In genomic region chr17:78805301-78805700, GRCh38 we compare ENCODE assay signal across 10 cellular contexts. TPM values are rescaled to one million over a fixed set of nuclear protein-coding genes. Genes with fewer than 3 reads are reported as not detected.
DNase-seq lines count a peak whose midpoint lies in the region; ATAC-seq and TF ChIP-seq lines count a peak whose summit lies in the region.
"Had no signal": no experiment of that assay in that cellular context is flagged by ENCODE, and none has a peak within 500 bp of the region (broad histone marks: within the 10 kb centered on the region; RNA-seq: fewer than 3 reads in every experiment).

No MANE protein-coding gene starts in this region.

- no peaks in the 10 kb centered on the region for H3K9me3 Mint-ChIP-seq in central memory CD8-positive, alpha-beta T cell
- H3K9me3 Mint-ChIP-seq: brain had no signal

- H4K20me1 ChIP-seq in osteoblast (ENCODE audit: insufficient read depth, low read length): peaks cover 22% of the 10 kb centered on the region

- H3K36me3 ChIP-seq in osteoblast (ENCODE audit: insufficient read depth, low read length): peaks cover 79% of the 10 kb centered on the region

- H3K4me1 ChIP-seq in osteoblast (ENCODE audit: insufficient read depth, low read length): peaks cover 7% of the 10 kb centered on the region

- H3K4me3 ChIP-seq in osteoblast (ENCODE audit: insufficient read depth, low read length): no peak overlapping the region

- H2AFZ ChIP-seq in osteoblast (ENCODE audit: low read length): no peak overlapping the region

- peaks cover 48% of the 10 kb centered on the region for H3K79me2 ChIP-seq in osteoblast (ENCODE audit: insufficient read depth, low read length)

- H3K36me3 Mint-ChIP-seq in central memory CD8-positive, alpha-beta T cell (ENCODE audit: insufficient read depth): peaks cover 69% of the 10 kb centered on the region

- no peaks in the 10 kb centered on the region for H3K27me3 Mint-ChIP-seq in central memory CD8-positive, alpha-beta T cell

- no peak overlapping the region for H3K4me2 ChIP-seq in osteoblast (ENCODE audit: insufficient read depth, low read length)

- H3K27ac ChIP-seq in osteoblast (ENCODE audit: low read depth, low read length): no peak overlapping the region

- H3K9me3 ChIP-seq in osteoblast (ENCODE audit: low read depth, low read length): no peaks in the 10 kb centered on the region

- intact Hi-C loops in Right ventricle myocardium superior (cut with DNase I): no loop called here
- intact Hi-C loops in Right ventricle myocardium inferior (cut with DNase I): no loop called here

- no peaks in the 10 kb centered on the region for H3K27me3 ChIP-seq in osteoblast (ENCODE audit: insufficient read depth, low read length)

- peak; percentile 33 for DNase-seq in Right ventricle myocardium superior
- no peak for DNase-seq in Right ventricle myocardium inferior (ENCODE audit: missing footprints)
- DNase-seq in central memory CD8-positive, alpha-beta T cell (ENCODE audit: low spot score in 2 of 2): peak in 1 of 2 donors; percentile 51
- DNase-seq in stimulated activated CD4-positive, alpha-beta T cell treated with anti-CD3 and anti-CD28 coated beads, Interleukin-12 subunit alpha, Interleukin-12 subunit beta, amount 100 ng/mL, for 48 hours (ENCODE audit: low read depth in 2 of 3, low spot score in 1 of 3): peak; percentile 63 to 76 (median 67)
- DNase-seq in NCI-H2081 (lab: John Stamatoyannopoulos, UW): no peak
- no peak for DNase-seq in osteoblast (ENCODE audit: insufficient read length, low spot score, missing footprints)
- DNase-seq in kidney tubule cell (ENCODE audit: low spot score): no peak
- no peak for DNase-seq in epidermal melanocyte (ENCODE audit: insufficient read length, low spot score)
- DNase-seq: OCI-M1 had no signal

- TF ChIP-seq CTCF in osteoblast (IDR thresholded peaks at IDR 0.05; ENCODE audit: extremely low read depth, low read depth, low read length): no peak

- H3K4me1 Mint-ChIP-seq in central memory CD8-positive, alpha-beta T cell: peaks cover 49% of the 10 kb centered on the region

- peak overlapping the region; percentile 56 for H3K4me3 Mint-ChIP-seq in central memory CD8-positive, alpha-beta T cell
- H3K4me3 Mint-ChIP-seq: brain had no signal

- ATAC-seq in Right ventricle myocardium superior (ENCODE audit: poor library complexity): no peak
- no peak for ATAC-seq in Right ventricle myocardium inferior
- ATAC-seq in central memory CD8-positive, alpha-beta T cell (replicated peaks; ENCODE audit: extremely low read depth, poor library complexity, severe bottlenecking): peak; percentile 72

- H3K27ac Mint-ChIP-seq in central memory CD8-positive, alpha-beta T cell (ENCODE audit: low read depth): peak overlapping the region; percentile 95

RNA-seq across cellular contexts. Expression of gene CYTH1, which starts 23.2 kb away (rescaled TPM):
- total RNA-seq in Right ventricle myocardium superior (32.3 TPM), Right ventricle myocardium inferior (34.0 TPM), osteoblast (20.9 and 21.4 TPM in 2 replicates)

RNA-seq across cellular contexts. Expression of gene USP36, which starts 35.3 kb away (rescaled TPM):
- 17.8 TPM for total RNA-seq in Right ventricle myocardium superior
- total RNA-seq in Right ventricle myocardium inferior: 18.4 TPM
- 30.8 and 34.8 TPM in 2 replicates for total RNA-seq in osteoblast

Comparison
In these comparisons a context has a peak if more than half of its experiments do, and no peak if none do; other contexts are left out.
1. DNase-seq: peak in Right ventricle myocardium superior (single experiment) and stimulated activated CD4-positive, alpha-beta T cell treated with anti-CD3 and anti-CD28 coated beads, Interleukin-12 subunit alpha, Interleukin-12 subunit beta, amount 100 ng/mL, for 48 hours (3 of 3); none in Right ventricle myocardium inferior (single experiment), NCI-H2081 (0 of 2), osteoblast (single experiment), kidney tubule cell (single experiment) and epidermal melanocyte (single experiment).